Comparison of ENCODE assay signal across 3 cellular contexts in the genomic region with DNA sequence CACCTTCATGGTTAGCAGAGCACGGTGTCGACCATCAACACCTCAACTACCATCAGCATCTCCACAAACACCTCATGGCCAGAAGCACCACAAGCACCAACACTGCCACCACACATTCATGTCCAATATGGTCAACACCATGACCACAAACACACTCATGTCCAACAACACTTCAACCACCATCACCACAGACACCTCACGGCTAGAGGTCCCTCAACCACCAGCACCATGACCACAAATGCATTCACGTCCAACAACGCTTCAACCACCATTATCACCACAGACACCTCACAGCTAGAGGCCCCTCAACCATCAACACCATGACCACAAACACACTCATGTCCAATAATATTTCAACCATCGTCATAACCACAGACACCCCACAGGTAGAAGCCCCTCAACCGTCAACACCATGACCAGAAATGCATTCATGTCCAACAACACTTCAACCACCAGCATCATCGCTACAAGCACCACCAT.
TF ChIP-seq lines count a peak whose summit lies in the region.

No MANE protein-coding gene starts in this region.

TF ChIP-seq in GM12891, 5 proteins besides CTCF, POLR2A, EP300 and RAD21:
- TF ChIP-seq SPI1 (IDR thresholded peaks at IDR 0.05; ENCODE audit: low read depth, low read length) (no peak), PAX5 (IDR thresholded peaks at IDR 0.05; ENCODE audit: insufficient read depth, low read length, severe bottlenecking) (no peak), POU2F2 (IDR thresholded peaks at IDR 0.05; ENCODE audit: low read depth, low read length) (no peak), TAF1 (IDR thresholded peaks at IDR 0.05; ENCODE audit: low read depth, low read length) (no peak), POLR2AphosphoS5 (IDR thresholded peaks at IDR 0.05; ENCODE audit: low read depth, low read length) (no peak)

TF ChIP-seq in GM12878, 131 proteins besides CTCF, POLR2A, EP300 and RAD21 (continues in another document):
- peak; percentile 85; the same call in 2 of the 3 replicates for TF ChIP-seq POU2F2 (IDR thresholded peaks at IDR 0.05; ENCODE audit: borderline replicate concordance, low read depth, low read length)
- no peak for TF ChIP-seq KLF5 (IDR thresholded peaks at IDR 0.05; ENCODE audit: partially characterized antibody)
- TF ChIP-seq, protein P1, sequence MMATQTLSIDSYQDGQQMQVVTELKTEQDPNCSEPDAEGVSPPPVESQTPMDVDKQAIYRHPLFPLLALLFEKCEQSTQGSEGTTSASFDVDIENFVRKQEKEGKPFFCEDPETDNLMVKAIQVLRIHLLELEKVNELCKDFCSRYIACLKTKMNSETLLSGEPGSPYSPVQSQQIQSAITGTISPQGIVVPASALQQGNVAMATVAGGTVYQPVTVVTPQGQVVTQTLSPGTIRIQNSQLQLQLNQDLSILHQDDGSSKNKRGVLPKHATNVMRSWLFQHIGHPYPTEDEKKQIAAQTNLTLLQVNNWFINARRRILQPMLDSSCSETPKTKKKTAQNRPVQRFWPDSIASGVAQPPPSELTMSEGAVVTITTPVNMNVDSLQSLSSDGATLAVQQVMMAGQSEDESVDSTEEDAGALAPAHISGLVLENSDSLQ (IDR thresholded peaks at IDR 0.05) = peak; percentile 14; the same call in 1 of the 2 replicates
- TF ChIP-seq, protein P2, sequence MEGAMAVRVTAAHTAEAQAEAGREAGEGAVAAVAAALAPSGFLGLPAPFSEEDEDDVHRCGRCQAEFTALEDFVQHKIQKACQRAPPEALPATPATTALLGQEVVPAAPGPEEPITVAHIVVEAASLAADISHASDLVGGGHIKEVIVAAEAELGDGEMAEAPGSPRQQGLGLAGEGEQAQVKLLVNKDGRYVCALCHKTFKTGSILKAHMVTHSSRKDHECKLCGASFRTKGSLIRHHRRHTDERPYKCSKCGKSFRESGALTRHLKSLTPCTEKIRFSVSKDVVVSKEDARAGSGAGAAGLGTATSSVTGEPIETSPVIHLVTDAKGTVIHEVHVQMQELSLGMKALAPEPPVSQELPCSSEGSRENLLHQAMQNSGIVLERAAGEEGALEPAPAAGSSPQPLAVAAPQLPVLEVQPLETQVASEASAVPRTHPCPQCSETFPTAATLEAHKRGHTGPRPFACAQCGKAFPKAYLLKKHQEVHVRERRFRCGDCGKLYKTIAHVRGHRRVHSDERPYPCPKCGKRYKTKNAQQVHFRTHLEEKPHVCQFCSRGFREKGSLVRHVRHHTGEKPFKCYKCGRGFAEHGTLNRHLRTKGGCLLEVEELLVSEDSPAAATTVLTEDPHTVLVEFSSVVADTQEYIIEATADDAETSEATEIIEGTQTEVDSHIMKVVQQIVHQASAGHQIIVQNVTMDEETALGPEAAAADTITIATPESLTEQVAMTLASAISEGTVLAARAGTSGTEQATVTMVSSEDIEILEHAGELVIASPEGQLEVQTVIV (IDR thresholded peaks at IDR 0.05; ENCODE audit: borderline replicate concordance, partially characterized antibody) = peak; percentile 74
- TF ChIP-seq RAD51 (IDR thresholded peaks at IDR 0.05) = 0 out of 2 replicates have a peak, but pooled peaks have one; percentile 40
- peak; percentile 83 for TF ChIP-seq BMI1 (IDR thresholded peaks at IDR 0.05; ENCODE audit: borderline replicate concordance)
- TF ChIP-seq, protein P3, sequence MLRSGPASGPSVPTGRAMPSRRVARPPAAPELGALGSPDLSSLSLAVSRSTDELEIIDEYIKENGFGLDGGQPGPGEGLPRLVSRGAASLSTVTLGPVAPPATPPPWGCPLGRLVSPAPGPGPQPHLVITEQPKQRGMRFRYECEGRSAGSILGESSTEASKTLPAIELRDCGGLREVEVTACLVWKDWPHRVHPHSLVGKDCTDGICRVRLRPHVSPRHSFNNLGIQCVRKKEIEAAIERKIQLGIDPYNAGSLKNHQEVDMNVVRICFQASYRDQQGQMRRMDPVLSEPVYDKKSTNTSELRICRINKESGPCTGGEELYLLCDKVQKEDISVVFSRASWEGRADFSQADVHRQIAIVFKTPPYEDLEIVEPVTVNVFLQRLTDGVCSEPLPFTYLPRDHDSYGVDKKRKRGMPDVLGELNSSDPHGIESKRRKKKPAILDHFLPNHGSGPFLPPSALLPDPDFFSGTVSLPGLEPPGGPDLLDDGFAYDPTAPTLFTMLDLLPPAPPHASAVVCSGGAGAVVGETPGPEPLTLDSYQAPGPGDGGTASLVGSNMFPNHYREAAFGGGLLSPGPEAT (IDR thresholded peaks at IDR 0.05; ENCODE audit: low read depth) = peak; percentile 77
- peak; percentile 57; the same call in 1 of the 2 replicates for TF ChIP-seq POLR2AphosphoS5 (IDR thresholded peaks at IDR 0.05; ENCODE audit: low read length)
- TF ChIP-seq GATAD2B (conservative IDR thresholded peaks at IDR 0.05; ENCODE audit: low read depth) = peak; percentile 84
- TF ChIP-seq, protein P4, sequence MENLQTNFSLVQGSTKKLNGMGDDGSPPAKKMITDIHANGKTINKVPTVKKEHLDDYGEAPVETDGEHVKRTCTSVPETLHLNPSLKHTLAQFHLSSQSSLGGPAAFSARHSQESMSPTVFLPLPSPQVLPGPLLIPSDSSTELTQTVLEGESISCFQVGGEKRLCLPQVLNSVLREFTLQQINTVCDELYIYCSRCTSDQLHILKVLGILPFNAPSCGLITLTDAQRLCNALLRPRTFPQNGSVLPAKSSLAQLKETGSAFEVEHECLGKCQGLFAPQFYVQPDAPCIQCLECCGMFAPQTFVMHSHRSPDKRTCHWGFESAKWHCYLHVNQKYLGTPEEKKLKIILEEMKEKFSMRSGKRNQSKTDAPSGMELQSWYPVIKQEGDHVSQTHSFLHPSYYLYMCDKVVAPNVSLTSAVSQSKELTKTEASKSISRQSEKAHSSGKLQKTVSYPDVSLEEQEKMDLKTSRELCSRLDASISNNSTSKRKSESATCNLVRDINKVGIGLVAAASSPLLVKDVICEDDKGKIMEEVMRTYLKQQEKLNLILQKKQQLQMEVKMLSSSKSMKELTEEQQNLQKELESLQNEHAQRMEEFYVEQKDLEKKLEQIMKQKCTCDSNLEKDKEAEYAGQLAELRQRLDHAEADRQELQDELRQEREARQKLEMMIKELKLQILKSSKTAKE (IDR thresholded peaks at IDR 0.05; ENCODE audit: low read depth, poor library complexity, severe bottlenecking) = peak; percentile 73
- TF ChIP-seq BHLHE40 (IDR thresholded peaks at IDR 0.05; ENCODE audit: borderline replicate concordance in 1 of 2, low read depth in 2 of 2, low read length in 1 of 2) = peak; percentile 68 to 92; a peak in 3 of 4 replicates
- TF ChIP-seq CBFB (IDR thresholded peaks at IDR 0.05; ENCODE audit: low read depth) = peak; percentile 94
- peak; percentile 84; the same call in 1 of the 2 replicates for TF ChIP-seq ATF7 (IDR thresholded peaks at IDR 0.05; ENCODE audit: low read depth)
- peak; percentile 87 for TF ChIP-seq DPF2 (IDR thresholded peaks at IDR 0.05)
- TF ChIP-seq BACH1 (IDR thresholded peaks at IDR 0.05; ENCODE audit: borderline replicate concordance) = peak; percentile 37; the same call in 1 of the 2 replicates
- TF ChIP-seq, protein P5, sequence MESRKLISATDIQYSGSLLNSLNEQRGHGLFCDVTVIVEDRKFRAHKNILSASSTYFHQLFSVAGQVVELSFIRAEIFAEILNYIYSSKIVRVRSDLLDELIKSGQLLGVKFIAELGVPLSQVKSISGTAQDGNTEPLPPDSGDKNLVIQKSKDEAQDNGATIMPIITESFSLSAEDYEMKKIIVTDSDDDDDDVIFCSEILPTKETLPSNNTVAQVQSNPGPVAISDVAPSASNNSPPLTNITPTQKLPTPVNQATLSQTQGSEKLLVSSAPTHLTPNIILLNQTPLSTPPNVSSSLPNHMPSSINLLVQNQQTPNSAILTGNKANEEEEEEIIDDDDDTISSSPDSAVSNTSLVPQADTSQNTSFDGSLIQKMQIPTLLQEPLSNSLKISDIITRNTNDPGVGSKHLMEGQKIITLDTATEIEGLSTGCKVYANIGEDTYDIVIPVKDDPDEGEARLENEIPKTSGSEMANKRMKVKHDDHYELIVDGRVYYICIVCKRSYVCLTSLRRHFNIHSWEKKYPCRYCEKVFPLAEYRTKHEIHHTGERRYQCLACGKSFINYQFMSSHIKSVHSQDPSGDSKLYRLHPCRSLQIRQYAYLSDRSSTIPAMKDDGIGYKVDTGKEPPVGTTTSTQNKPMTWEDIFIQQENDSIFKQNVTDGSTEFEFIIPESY (IDR thresholded peaks at IDR 0.05) = peak; percentile 88

TF ChIP-seq in GM23338, 12 proteins besides CTCF, POLR2A, EP300 and RAD21:
- TF ChIP-seq, protein P6, sequence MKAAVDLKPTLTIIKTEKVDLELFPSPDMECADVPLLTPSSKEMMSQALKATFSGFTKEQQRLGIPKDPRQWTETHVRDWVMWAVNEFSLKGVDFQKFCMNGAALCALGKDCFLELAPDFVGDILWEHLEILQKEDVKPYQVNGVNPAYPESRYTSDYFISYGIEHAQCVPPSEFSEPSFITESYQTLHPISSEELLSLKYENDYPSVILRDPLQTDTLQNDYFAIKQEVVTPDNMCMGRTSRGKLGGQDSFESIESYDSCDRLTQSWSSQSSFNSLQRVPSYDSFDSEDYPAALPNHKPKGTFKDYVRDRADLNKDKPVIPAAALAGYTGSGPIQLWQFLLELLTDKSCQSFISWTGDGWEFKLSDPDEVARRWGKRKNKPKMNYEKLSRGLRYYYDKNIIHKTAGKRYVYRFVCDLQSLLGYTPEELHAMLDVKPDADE (IDR thresholded peaks at IDR 0.05) = no peak
- TF ChIP-seq, protein P7, sequence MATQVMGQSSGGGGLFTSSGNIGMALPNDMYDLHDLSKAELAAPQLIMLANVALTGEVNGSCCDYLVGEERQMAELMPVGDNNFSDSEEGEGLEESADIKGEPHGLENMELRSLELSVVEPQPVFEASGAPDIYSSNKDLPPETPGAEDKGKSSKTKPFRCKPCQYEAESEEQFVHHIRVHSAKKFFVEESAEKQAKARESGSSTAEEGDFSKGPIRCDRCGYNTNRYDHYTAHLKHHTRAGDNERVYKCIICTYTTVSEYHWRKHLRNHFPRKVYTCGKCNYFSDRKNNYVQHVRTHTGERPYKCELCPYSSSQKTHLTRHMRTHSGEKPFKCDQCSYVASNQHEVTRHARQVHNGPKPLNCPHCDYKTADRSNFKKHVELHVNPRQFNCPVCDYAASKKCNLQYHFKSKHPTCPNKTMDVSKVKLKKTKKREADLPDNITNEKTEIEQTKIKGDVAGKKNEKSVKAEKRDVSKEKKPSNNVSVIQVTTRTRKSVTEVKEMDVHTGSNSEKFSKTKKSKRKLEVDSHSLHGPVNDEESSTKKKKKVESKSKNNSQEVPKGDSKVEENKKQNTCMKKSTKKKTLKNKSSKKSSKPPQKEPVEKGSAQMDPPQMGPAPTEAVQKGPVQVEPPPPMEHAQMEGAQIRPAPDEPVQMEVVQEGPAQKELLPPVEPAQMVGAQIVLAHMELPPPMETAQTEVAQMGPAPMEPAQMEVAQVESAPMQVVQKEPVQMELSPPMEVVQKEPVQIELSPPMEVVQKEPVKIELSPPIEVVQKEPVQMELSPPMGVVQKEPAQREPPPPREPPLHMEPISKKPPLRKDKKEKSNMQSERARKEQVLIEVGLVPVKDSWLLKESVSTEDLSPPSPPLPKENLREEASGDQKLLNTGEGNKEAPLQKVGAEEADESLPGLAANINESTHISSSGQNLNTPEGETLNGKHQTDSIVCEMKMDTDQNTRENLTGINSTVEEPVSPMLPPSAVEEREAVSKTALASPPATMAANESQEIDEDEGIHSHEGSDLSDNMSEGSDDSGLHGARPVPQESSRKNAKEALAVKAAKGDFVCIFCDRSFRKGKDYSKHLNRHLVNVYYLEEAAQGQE (IDR thresholded peaks at IDR 0.05; ENCODE audit: unreplicated experiment) = no peak
- TF ChIP-seq ZNF114 (CRISPR knock-in tag; IDR thresholded peaks at IDR 0.05) (no peak), POLR2AphosphoS5 (IDR thresholded peaks at IDR 0.05; ENCODE audit: low read depth) (no peak), ZNF331 (CRISPR knock-in tag; IDR thresholded peaks at IDR 0.05; ENCODE audit: low read depth) (no peak), STAT1 (IDR thresholded peaks at IDR 0.05; ENCODE audit: unreplicated experiment) (no peak), NANOG (IDR thresholded peaks at IDR 0.05; ENCODE audit: borderline replicate concordance) (no peak)
